ENCODE assay signal across 8 cellular contexts in the genomic region with DNA sequence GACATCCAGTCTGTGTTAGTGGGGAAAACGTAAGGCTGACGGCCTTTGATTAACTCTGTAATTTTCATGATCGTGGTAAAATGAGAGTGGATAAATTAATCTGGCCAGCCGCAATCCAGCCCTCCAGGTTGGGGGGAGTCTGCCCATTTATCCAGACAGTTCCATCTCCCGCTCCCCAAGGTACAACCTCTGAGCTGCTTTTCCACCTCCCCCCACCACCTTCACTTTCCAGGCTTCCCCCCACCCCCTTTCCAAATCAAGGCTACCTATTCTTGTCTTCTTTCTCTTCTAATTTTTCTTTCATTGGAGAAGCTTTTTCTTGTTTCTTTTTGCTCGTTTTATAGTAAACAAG. TPM values are rescaled to one million over a fixed set of nuclear protein-coding genes. Genes with fewer than 3 reads are reported as not detected.
DNase-seq lines count a peak whose midpoint lies in the region; ATAC-seq and TF ChIP-seq lines count a peak whose summit lies in the region.

No MANE protein-coding gene starts in this region.

- peak overlapping the region; percentile 83 to 89 for H3K4me3 Mint-ChIP-seq in activated T-cell treated with anti-CD3 and anti-CD28 coated beads, Interleukin-2, amount 50 U/mL, for 72 hours

- TF ChIP-seq CTCF in left lung (IDR thresholded peaks at IDR 0.05) (no peak), tibial nerve (IDR thresholded peaks at IDR 0.05) (no peak)

- peak overlapping the region; percentile 87 for H3K27ac Mint-ChIP-seq in activated T-cell treated with anti-CD3 and anti-CD28 coated beads, Interleukin-2, amount 50 U/mL, for 72 hours

- TF ChIP-seq EP300 in tibial nerve (IDR thresholded peaks at IDR 0.05), result no peak

- no peak for ATAC-seq in activated T-cell treated with anti-CD3 and anti-CD28 coated beads, Interleukin-2, amount 50 U/mL, for 72 hours (replicated peaks in 1 of 2)
- peak; percentile 4 for ATAC-seq in left lung
- ATAC-seq in HG03097 (IDR thresholded peaks at IDR 0.05; ENCODE audit: low FRiP score, unreplicated experiment), result no peak

- no peak for TF ChIP-seq POLR2A in tibial nerve (IDR thresholded peaks at IDR 0.05)

- H3K9me3 Mint-ChIP-seq in activated T-cell treated with anti-CD3 and anti-CD28 coated beads, Interleukin-2, amount 50 U/mL, for 72 hours, result no peaks in the 10 kb centered on the region

- 0 to 2% methylated on average over 6 of the region's 6 CpGs for WGBS in tibial nerve, 2 donors

- H3K4me1 ChIP-seq in adipocyte (ENCODE audit: control insufficient read depth, insufficient read depth, low read length) (peaks cover 54% of the 10 kb centered on the region), left lung (peaks cover 28 to 83% of the 10 kb centered on the region in 2 donors), tibial nerve (peaks cover 0 to 81% (median 24%) of the 10 kb centered on the region in 4 donors)

- H3K9ac ChIP-seq in adipocyte (ENCODE audit: low read length), result peak overlapping the region; percentile 89

- no peaks in the 10 kb centered on the region for H3K27me3 Mint-ChIP-seq in activated T-cell treated with anti-CD3 and anti-CD28 coated beads, Interleukin-2, amount 50 U/mL, for 72 hours (ENCODE audit: low read depth)

- H3K9me3 ChIP-seq in adipocyte (ENCODE audit: control insufficient read depth, low read length) (no peaks in the 10 kb centered on the region), left lung (no peaks in the 10 kb centered on the region), tibial nerve (no peaks in the 10 kb centered on the region)

- H3K4me1 Mint-ChIP-seq in activated T-cell treated with anti-CD3 and anti-CD28 coated beads, Interleukin-2, amount 50 U/mL, for 72 hours (ENCODE audit: low read depth), result peaks cover 69% of the 10 kb centered on the region

- peaks cover 10 to 11% of the 10 kb centered on the region in 2 donors for H3K36me3 Mint-ChIP-seq in activated T-cell treated with anti-CD3 and anti-CD28 coated beads, Interleukin-2, amount 50 U/mL, for 72 hours (ENCODE audit: insufficient read depth in 2 of 2)

- no peak for DNase-seq in activated T-cell treated with anti-CD3 and anti-CD28 coated beads, Interleukin-2, amount 50 U/mL, for 72 hours
- DNase-seq in activated T-cell treated with anti-CD3 and anti-CD28 coated beads, Interleukin-2, amount 50 U/mL, for 48 hours, result no peak
- DNase-seq in adipocyte (ENCODE audit: low read depth) (no peak), left lung (no peak), tibial nerve (ENCODE audit: low spot score in 2 of 2) (no peak), NCI-H446 (lab: John Stamatoyannopoulos, UW) (no peak), NOMO-1 treated with dmso at 0.1 percent for 144 hours (lab: John Stamatoyannopoulos, UW; ENCODE audit: unreplicated experiment) (no peak)

- no peaks in the 10 kb centered on the region for H3K36me3 ChIP-seq in adipocyte (ENCODE audit: control insufficient read depth, insufficient read depth, low read length, severe bottlenecking)
- H3K36me3 ChIP-seq in left lung, result no peaks in the 10 kb centered on the region
- no peaks in the 10 kb centered on the region for H3K36me3 ChIP-seq in tibial nerve

- intact Hi-C loops in left lung (cut with DNase I), result no loop called here

- H3K4me3 ChIP-seq in adipocyte (ENCODE audit: low read length) (peak overlapping the region; percentile 93), left lung (peak overlapping the region; percentile 58 to 74), tibial nerve (peak overlapping the region; percentile 52 to 97 (median 68))

- H3K27me3 ChIP-seq in adipocyte (replicated peaks; ENCODE audit: control insufficient read depth, insufficient read depth, low read length), result no peaks in the 10 kb centered on the region
- no peaks in the 10 kb centered on the region for H3K27me3 ChIP-seq in left lung
- no peaks in the 10 kb centered on the region for H3K27me3 ChIP-seq in tibial nerve

- H3K27ac ChIP-seq in left lung, result peak overlapping the region; percentile 96 to 99
- H3K27ac ChIP-seq in tibial nerve, result peak overlapping the region; percentile 85 to 99 (median 95)

RNA-seq across cellular contexts. Expression of gene MIER1, which starts 6.0 kb away (rescaled TPM):
- 10 to 100 TPM; 60.0 to 60.1 TPM for total RNA-seq in activated T-cell treated with anti-CD3 and anti-CD28 coated beads, Interleukin-2, amount 50 U/mL, for 72 hours
- total RNA-seq in left lung (10 to 100 TPM; 34.5 to 38.5 TPM), tibial nerve (10 to 100 TPM; 25.5 to 43.5 (median 40.1) TPM)

RNA-seq across cellular contexts. Expression of gene DNAI4, which starts 6.1 kb away (rescaled TPM):
- 1 to 10 TPM; 1.8 to 3.1 TPM for total RNA-seq in activated T-cell treated with anti-CD3 and anti-CD28 coated beads, Interleukin-2, amount 50 U/mL, for 72 hours
- total RNA-seq in left lung, result 10 to 100 TPM in 1 of 2 donors, 1 to 10 TPM in 1; 6.5 to 12.4 TPM
- total RNA-seq in tibial nerve, result 10 to 100 TPM; 13.5 to 23.6 (median 17.2) TPM
